Comparison of ENCODE assay signal across 1 cellular context in genomic region chr1:3819626-3820245, GRCh38.
TF ChIP-seq lines count a peak whose summit lies in the region.

No MANE protein-coding gene starts in this region.

TF ChIP-seq in WTC11, 78 proteins besides CTCF, POLR2A, EP300 and RAD21 (continued from another document):
- TF ChIP-seq ZNF281 (CRISPR knock-in tag; IDR thresholded peaks at IDR 0.05) = no peak
- TF ChIP-seq ZNF263 (CRISPR knock-in tag; IDR thresholded peaks at IDR 0.05; ENCODE audit: low read depth) = no peak
- no peak for TF ChIP-seq ATF1 (CRISPR knock-in tag; IDR thresholded peaks at IDR 0.05)
